8 cellular contexts compared by ENCODE assay signal in the genomic region with DNA sequence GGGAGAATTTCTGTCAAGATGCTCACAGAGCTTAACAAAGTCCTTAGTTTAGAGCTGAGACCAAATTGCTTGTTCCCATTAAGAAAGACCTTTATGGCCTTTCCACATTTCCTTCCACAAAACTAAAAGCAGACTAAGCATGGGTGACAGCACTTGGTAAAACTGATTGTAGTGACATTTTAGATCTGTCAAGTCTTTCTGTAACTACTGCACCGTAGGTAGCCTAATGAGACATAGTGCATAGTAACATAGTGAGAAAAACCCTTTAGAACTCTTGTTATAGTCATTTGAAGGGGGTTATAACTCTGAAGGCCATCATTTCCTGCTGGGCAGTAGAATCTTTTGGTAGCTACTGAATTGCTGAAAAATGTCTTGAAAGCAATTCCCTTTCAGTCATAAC.
"Had no signal": no experiment of that assay in that cellular context is flagged by ENCODE, and none has a peak within 500 bp of the region (broad histone marks: within the 10 kb centered on the region; RNA-seq: fewer than 3 reads in every experiment).

No MANE protein-coding gene starts in this region.

- H3K4me3 ChIP-seq: GM12878 had no signal

- DNase-seq: GDM1, GF-D8 had no signal

- FAIRE-seq: G401.6, GM12878, GM12891, GM12892, GM18507, GM19239 had no signal

- ATAC-seq: GM12878 had no signal
